Comparison of ENCODE assay signal across 25 cellular contexts in genomic region chr1:41710980-41711379, GRCh38.
"Had no signal": no experiment of that assay in that cellular context is flagged by ENCODE, and none has a peak within 500 bp of the region (broad histone marks: within the 10 kb centered on the region; RNA-seq: fewer than 3 reads in every experiment).

No MANE protein-coding gene starts in this region.

- H2AFZ ChIP-seq: neural progenitor cell had no signal

- H3K36me3 ChIP-seq: esophagus squamous epithelium, heart right ventricle, neural progenitor cell, spleen, tibial artery had no signal

- H3K4me1 ChIP-seq: esophagus squamous epithelium, neural progenitor cell, psoas muscle had no signal

- H3K27ac ChIP-seq: esophagus squamous epithelium, heart right ventricle, neural progenitor cell, psoas muscle, skin epidermis, spleen, testis, tibial artery had no signal

- ATAC-seq: effector memory CD8-positive, alpha-beta T cell; heart right ventricle; left lobe of liver; naive thymus-derived CD4-positive, alpha-beta T cell; psoas muscle; right cardiac atrium; stimulated activated memory B cell treated with anti-CD40 and anti-IgM and Interleukin-4, amounts not matched to agents 10 μg/mL and 1 μg/mL and 100 μg/mL, for 72 hours; stimulated activated naive CD8-positive, alpha-beta T cell treated with anti-CD3 and anti-CD28 coated beads, Interleukin-15, Interleukin-2, amounts not matched to agents 100 U/mL and 50 U/mL, for 24 hours had no signal

- H3K27me3 ChIP-seq: esophagus squamous epithelium, heart right ventricle, neural progenitor cell, spleen, testis, tibial artery had no signal

- H3K9ac ChIP-seq: neural progenitor cell had no signal

- H3K4me2 ChIP-seq: neural progenitor cell had no signal

- H3K9me3 ChIP-seq: esophagus squamous epithelium, heart right ventricle, psoas muscle, spleen, testis, tibial artery had no signal

- FAIRE-seq: endometrium, keratinocyte, urothelium cell line had no signal

- DNase-seq: cortex of kidney; effector memory CD8-positive, alpha-beta T cell; erythroblast; esophagus squamous epithelium; foreskin melanocyte; glutamatergic neuron; heart right ventricle; hippocampal formation; immature natural killer cell; naive thymus-derived CD4-positive, alpha-beta T cell; psoas muscle; spleen; stimulated activated CD4-positive, alpha-beta T cell treated with anti-CD3 and anti-CD28 coated beads, Interleukin-4, amount 100 ng/mL, for 4 hours; stimulated activated naive CD8-positive, alpha-beta T cell treated with anti-CD3 and anti-CD28 coated beads, Interleukin-15, Interleukin-2, amounts not matched to agents 100 U/mL and 50 U/mL, for 24 hours; testis; tibial artery had no signal

- H3K4me3 ChIP-seq: esophagus squamous epithelium, heart right ventricle, lung, neural progenitor cell, psoas muscle, skin epidermis, spleen, testis, tibial artery had no signal
